25 cellular contexts compared by ENCODE assay signal in genomic region chr22:48474881-48475280, GRCh38.
DNase-seq lines count a peak whose midpoint lies in the region; ATAC-seq, FAIRE-seq and TF ChIP-seq lines count a peak whose summit lies in the region.
"Had no signal": no experiment of that assay in that cellular context is flagged by ENCODE, and none has a peak within 500 bp of the region (broad histone marks: within the 10 kb centered on the region; RNA-seq: fewer than 3 reads in every experiment).

No MANE protein-coding gene starts in this region.

- H3K9me3 Mint-ChIP-seq in activated CD4-positive, alpha-beta T cell treated with anti-CD3 and anti-CD28 coated beads, Interleukin-2, amount 10 ng/mL, durations not matched to agents 7 days and 5 days: no peaks in the 10 kb centered on the region

- no peaks in the 10 kb centered on the region for H4K20me1 ChIP-seq in GM23248 (ENCODE audit: insufficient read depth)

- no peaks in the 10 kb centered on the region for H3K36me3 Mint-ChIP-seq in activated CD4-positive, alpha-beta T cell treated with anti-CD3 and anti-CD28 coated beads, Interleukin-2, amount 10 ng/mL, durations not matched to agents 7 days and 5 days (ENCODE audit: low read depth)
- H3K36me3 Mint-ChIP-seq: CD14-positive monocyte had no signal

- DNase-seq in activated effector memory CD4-positive, alpha-beta T cell treated with anti-CD3 and anti-CD28 coated beads, Interleukin-2, amount 50 U/mL, for 16 hours: peak; percentile 44
- no peak for DNase-seq in activated effector memory CD4-positive, alpha-beta T cell treated with Interleukin-2 at 50 U/mL for 16 hours
- DNase-seq in kidney (peak; percentile 59), sciatic nerve (ENCODE audit: low spot score) (peak; percentile 44), anterior cingulate cortex (lab: John Stamatoyannopoulos, UW) (no peak), GM23248 (no peak)
- no peak for DNase-seq in activated CD4-positive, alpha-beta T cell treated with anti-CD3 and anti-CD28 coated beads, Interleukin-2, amount 10 ng/mL, durations not matched to agents 7 days and 5 days
- DNase-seq: BE2C, Calu3, DMS79 treated with DMSO at 0.1 percent for 48 hours, GF-D8, KBM-7, MV-4-11, NCI-H1105 treated with DMSO at 0.1 percent for 48 hours, NCI-H146, NCI-H2029, NCI-H446, NCI-H526 treated with DMSO at 0.1 percent for 48 hours, RPMI8226, SHP77 had no signal

- H3K9ac ChIP-seq in kidney (ENCODE audit: low read length in 2 of 2): no peak overlapping the region
- no peak overlapping the region for H3K9ac ChIP-seq in GM23248

- H3K36me3 ChIP-seq in kidney (ENCODE audit: control insufficient read depth in 1 of 2, insufficient read depth in 2 of 2, low read length in 2 of 2): no peaks in the 10 kb centered on the region
- no peaks in the 10 kb centered on the region for H3K36me3 ChIP-seq in GM23248 (ENCODE audit: low read depth)
- H3K36me3 ChIP-seq: BE2C had no signal

- no peaks in the 10 kb centered on the region for H3K9me2 ChIP-seq in GM23248 (ENCODE audit: insufficient read depth)

- intact Hi-C loops in kidney (cut with DNase I): no loop called here
- intact Hi-C loops in sciatic nerve (cut with DNase I): no loop called here

- no peak overlapping the region for H3K4me3 Mint-ChIP-seq in activated CD4-positive, alpha-beta T cell treated with anti-CD3 and anti-CD28 coated beads, Interleukin-2, amount 10 ng/mL, durations not matched to agents 7 days and 5 days
- H3K4me3 Mint-ChIP-seq: CD14-positive monocyte had no signal

- no peak for FAIRE-seq in kidney (lab: Jason Lieb, UNC)
- FAIRE-seq: GM12892, H54 had no signal

- no peaks in the 10 kb centered on the region for H3K79me2 ChIP-seq in GM23248 (ENCODE audit: insufficient read depth)

- CTCF ChIA-PET in activated CD4-positive, alpha-beta T cell treated with anti-CD3 and anti-CD28 coated beads, Interleukin-2, amount 10 ng/mL, durations not matched to agents 7 days and 5 days (lab: Charles Lee): no interaction called here

- no peaks in the 10 kb centered on the region for H3K27me3 ChIP-seq in GM23248 (replicated peaks; ENCODE audit: insufficient read depth)
- H3K27me3 ChIP-seq: BE2C had no signal

- H3F3A ChIP-seq in GM23248 (ENCODE audit: insufficient read depth): no peaks in the 10 kb centered on the region

- H3K4me1 ChIP-seq in kidney (ENCODE audit: control insufficient read depth in 1 of 2, insufficient read depth in 1 of 2, low read depth in 1 of 2, low read length in 2 of 2): no peaks in the 10 kb centered on the region
- H3K4me1 ChIP-seq in GM23248 (ENCODE audit: insufficient read depth): no peaks in the 10 kb centered on the region
- H3K4me1 ChIP-seq: BE2C had no signal

- TF ChIP-seq CTCF in kidney (IDR thresholded peaks at IDR 0.05; ENCODE audit: borderline replicate concordance, extremely low read depth, insufficient read depth): no peak

- no peaks in the 10 kb centered on the region for H3K9me3 ChIP-seq in kidney (ENCODE audit: control insufficient read depth in 1 of 2, low read length in 2 of 2)
- no peaks in the 10 kb centered on the region for H3K9me3 ChIP-seq in GM23248 (ENCODE audit: low read depth)
- H3K9me3 ChIP-seq: BE2C had no signal

- in situ Hi-C loops in GM23248 (cut with MboI): loop anchor here (25.0 kb wide), 1 partner anchor 1638 kb away; no protein-coding TSS in a partner anchor

- no peak overlapping the region for H2AFZ ChIP-seq in GM23248

- no peak overlapping the region for H3K27ac Mint-ChIP-seq in activated CD4-positive, alpha-beta T cell treated with anti-CD3 and anti-CD28 coated beads, Interleukin-2, amount 10 ng/mL, durations not matched to agents 7 days and 5 days

- no peaks in the 10 kb centered on the region for H3K4me1 Mint-ChIP-seq in activated CD4-positive, alpha-beta T cell treated with anti-CD3 and anti-CD28 coated beads, Interleukin-2, amount 10 ng/mL, durations not matched to agents 7 days and 5 days
- H3K4me1 Mint-ChIP-seq: CD14-positive monocyte had no signal

- no peak for ATAC-seq in sciatic nerve

- H3K27ac ChIP-seq in kidney (ENCODE audit: low read depth in 2 of 2, low read length in 2 of 2) (no peak overlapping the region), GM23248 (no peak overlapping the region)
- H3K27ac ChIP-seq: 22Rv1, SK-N-MC had no signal

- no peak overlapping the region for H3K4me2 ChIP-seq in GM23248 (ENCODE audit: unreplicated experiment)

- no peaks in the 10 kb centered on the region for H3K27me3 Mint-ChIP-seq in activated CD4-positive, alpha-beta T cell treated with anti-CD3 and anti-CD28 coated beads, Interleukin-2, amount 10 ng/mL, durations not matched to agents 7 days and 5 days

- H3K4me3 ChIP-seq in kidney (ENCODE audit: low read length in 2 of 2) (no peak overlapping the region), GM23248 (no peak overlapping the region)
- H3K4me3 ChIP-seq: SK-N-MC had no signal

- 39 to 52% methylated on average over 7 to 9 of the region's 9 CpGs for WGBS in GM23248 (ENCODE audit: low coverage in 1 of 2, low lambda C conversion rate in 2 of 2, missing lambda C conversion rate in 2 of 2), 2 experiments

- POLR2A ChIA-PET in activated CD4-positive, alpha-beta T cell treated with anti-CD3 and anti-CD28 coated beads, Interleukin-2, amount 10 ng/mL, durations not matched to agents 7 days and 5 days (lab: Charles Lee): no interaction called here

Comparison
In these comparisons a context has a peak if more than half of its experiments do, and no peak if none do; other contexts are left out.
1. DNase-seq: peak in activated effector memory CD4-positive, alpha-beta T cell treated with anti-CD3 and anti-CD28 coated beads, Interleukin-2, amount 50 U/mL, for 16 hours (single experiment), kidney (single experiment) and sciatic nerve (single experiment); none in activated effector memory CD4-positive, alpha-beta T cell treated with Interleukin-2 at 50 U/mL for 16 hours (single experiment), anterior cingulate cortex (0 of 58), GM23248 (single experiment) and activated CD4-positive, alpha-beta T cell treated with anti-CD3 and anti-CD28 coated beads, Interleukin-2, amount 10 ng/mL, durations not matched to agents 7 days and 5 days (single experiment).